16 cellular contexts compared by ENCODE assay signal in genomic region chr9:37424686-37425297, GRCh38. TPM values are rescaled to one million over a fixed set of nuclear protein-coding genes. Genes with fewer than 3 reads are reported as not detected.
DNase-seq lines count a peak whose midpoint lies in the region; ATAC-seq, FAIRE-seq and TF ChIP-seq lines count a peak whose summit lies in the region.
"Had no signal": no experiment of that assay in that cellular context is flagged by ENCODE, and none has a peak within 500 bp of the region (broad histone marks: within the 10 kb centered on the region; RNA-seq: fewer than 3 reads in every experiment).

No MANE protein-coding gene starts in this region.

- no peak for ATAC-seq in left ventricle myocardium superior
- ATAC-seq in K562: no peak
- ATAC-seq in GM21423 (IDR thresholded peaks at IDR 0.05; ENCODE audit: unreplicated experiment): no peak
- no peak for ATAC-seq in GM21528 (IDR thresholded peaks at IDR 0.05; ENCODE audit: low FRiP score, unreplicated experiment)
- ATAC-seq: natural killer cell treated with Interleukin-12 subunit alpha and Interleukin-12 subunit beta and Interleukin-15 and Interleukin-18, amount 100 ng/mL, for 72 hours; T-helper 17 cell had no signal

- H3K4me3 ChIP-seq in left ventricle myocardium inferior: peak overlapping the region; percentile 98
- no peak overlapping the region for H3K4me3 ChIP-seq in K562
- no peak overlapping the region for H3K4me3 ChIP-seq in mesendoderm (ENCODE audit: low read length)
- H3K4me3 ChIP-seq in Peyer's patch: no peak overlapping the region

- H3K4ac ChIP-seq in mesendoderm (ENCODE audit: low read depth, low read length): no peak overlapping the region

- H3K79me2 ChIP-seq in K562 (ENCODE audit: control insufficient read depth, insufficient read depth, low read length): peaks cover 39% of the 10 kb centered on the region
- H3K79me2 ChIP-seq in mesendoderm (ENCODE audit: control insufficient read depth, insufficient read depth, low read length): peaks cover 20% of the 10 kb centered on the region

- H3K27ac ChIP-seq in left ventricle myocardium inferior (replicated peaks) (no peak overlapping the region), K562 (ENCODE audit: extremely low read depth, low read depth, low read length) (no peak overlapping the region), mesendoderm (ENCODE audit: low read depth, low read length) (no peak overlapping the region), Peyer's patch (no peak overlapping the region)
- H3K27ac ChIP-seq: KMS-11 had no signal

- no peak overlapping the region for H2BK5ac ChIP-seq in mesendoderm (ENCODE audit: low read length)

- POLR2A ChIA-PET in K562 (lab: Yijun Ruan, JAX): interaction anchor here (0.6 to 2.2 kb wide), 8 partner anchors 12 to 428 kb away, joined by 3 to 9 read pairs (median 3); no protein-coding TSS in a partner anchor

- H3K9me1 ChIP-seq in K562 (ENCODE audit: control insufficient read depth, insufficient read depth, low read length): no peaks in the 10 kb centered on the region

- no TSS peak for BruUV-seq in K562 (replicated peaks; lab: Mats Ljungman, UMichigan)

- H3K79me1 ChIP-seq in mesendoderm (ENCODE audit: low read length): peaks cover 21% of the 10 kb centered on the region

- no peaks in the 10 kb centered on the region for H3K27me3 ChIP-seq in left ventricle myocardium inferior (ENCODE audit: low read depth)
- H3K27me3 ChIP-seq in K562 (ENCODE audit: control insufficient read depth in 2 of 2, insufficient read depth in 2 of 2, low read length in 2 of 2): no peaks in the 10 kb centered on the region
- H3K27me3 ChIP-seq in mesendoderm (ENCODE audit: insufficient read depth, low read length, poor library complexity): no peaks in the 10 kb centered on the region
- no peaks in the 10 kb centered on the region for H3K27me3 ChIP-seq in Peyer's patch

- H2AFZ ChIP-seq in K562 (ENCODE audit: low read depth, low read length): no peak overlapping the region

- peak overlapping the region in 1 of 2 experiments; percentile 97; a peak in 2 of 4 replicates for H3K9ac ChIP-seq in K562 (ENCODE audit: insufficient read depth in 1 of 2, low read depth in 2 of 2, low read length in 2 of 2)
- peak overlapping the region; percentile 13 for H3K9ac ChIP-seq in mesendoderm (ENCODE audit: low read length)
- H3K9ac ChIP-seq: KMS-11 had no signal

- DNase-seq in left ventricle myocardium inferior (no peak), left ventricle myocardium superior (no peak), K562 (ENCODE audit: extremely low read depth in 1 of 4, low spot score in 3 of 4) (no peak), mesendoderm (no peak), Peyer's patch (no peak), COR-L47 (lab: John Stamatoyannopoulos, UW) (no peak)
- DNase-seq: activated CD8-positive, alpha-beta memory T cell treated with anti-CD3 and anti-CD28 coated beads, Interleukin-2, amount 50 U/mL, for 48 hours; Calu3; NCI-H1930; stimulated activated CD4-positive, alpha-beta T cell treated with anti-CD3 and anti-CD28 coated beads, Interleukin-2, amount 100 ng/mL, for 48 hours; T-helper 17 cell had no signal

- in situ Hi-C loops in K562 (cut with MboI): no loop called here

- no peak for TF ChIP-seq RAD21 in K562 (CRISPR knock-in tag; conservative IDR thresholded peaks at IDR 0.05 in 1 of 2, IDR thresholded peaks at IDR 0.05 in 1 of 2)

- H3K4me1 ChIP-seq in left ventricle myocardium inferior: peaks cover 38% of the 10 kb centered on the region
- peaks cover 15 to 33% of the 10 kb centered on the region in 2 experiments for H3K4me1 ChIP-seq in K562 (replicated peaks in 1 of 2; ENCODE audit: control insufficient read depth in 2 of 2, insufficient read depth in 2 of 2, low read length in 2 of 2)
- peaks cover 7% of the 10 kb centered on the region for H3K4me1 ChIP-seq in mesendoderm (ENCODE audit: control insufficient read depth, low read depth, low read length)
- peaks cover 0 to 26% (median 11%) of the 10 kb centered on the region in 4 donors for H3K4me1 ChIP-seq in Peyer's patch

- CTCF ChIA-PET in K562 (lab: Yijun Ruan, JAX; ENCODE audit: low intra/inter-chr PET ratio): no interaction called here

- H3K56ac ChIP-seq in mesendoderm (ENCODE audit: low read length): peak overlapping the region; percentile 42

- H3K9me3 ChIP-seq in left ventricle myocardium inferior (replicated peaks): no peaks in the 10 kb centered on the region
- H3K9me3 ChIP-seq in K562 (replicated peaks; ENCODE audit: control insufficient read depth, insufficient read depth, low read depth, low read length): no peaks in the 10 kb centered on the region
- no peaks in the 10 kb centered on the region for H3K9me3 ChIP-seq in Peyer's patch

- no peak overlapping the region for H2AK5ac ChIP-seq in mesendoderm (ENCODE audit: low read length)

- 90% methylated on average over 15 of the region's 18 CpGs for WGBS in K562 (ENCODE audit: insufficient coverage, low coverage, missing lambda C conversion rate)
- no CpG with 5 or more reads among the region's 18 CpGs for WGBS in mesendoderm (ENCODE audit: extremely low coverage, insufficient coverage, low lambda C conversion rate)

- no peak overlapping the region for H3K18ac ChIP-seq in mesendoderm (ENCODE audit: low read length)

- H4K8ac ChIP-seq in mesendoderm (ENCODE audit: low read depth, low read length): no peak overlapping the region

- H4K20me1 ChIP-seq in K562 (replicated peaks; ENCODE audit: control insufficient read depth, insufficient read depth, low read length): peaks cover under 1% of the 10 kb centered on the region

- no peak for TF ChIP-seq EP300 in K562 (IDR thresholded peaks at IDR 0.05; ENCODE audit: low read length)

- no peak overlapping the region for H2BK120ac ChIP-seq in mesendoderm (ENCODE audit: low read depth, low read length)

- no peak for FAIRE-seq in K562 (lab: Jason Lieb, UNC)
- FAIRE-seq: H1 had no signal

- intact Hi-C loops in left ventricle myocardium inferior (cut with micrococcal nuclease): no loop called here
- intact Hi-C loops in left ventricle myocardium superior (cut with micrococcal nuclease): no loop called here
- intact Hi-C loops in K562 (cut with micrococcal nuclease): no loop called here

- TF ChIP-seq POLR2A in K562 (conservative IDR thresholded peaks at IDR 0.05) (no peak), Peyer's patch (IDR thresholded peaks at IDR 0.05) (no peak)

- H3K36me3 ChIP-seq in left ventricle myocardium inferior: peaks cover 39% of the 10 kb centered on the region
- peaks cover 63% of the 10 kb centered on the region for H3K36me3 ChIP-seq in K562 (ENCODE audit: control insufficient read depth, insufficient read depth, low read length)
- H3K36me3 ChIP-seq in mesendoderm (ENCODE audit: control insufficient read depth, insufficient read depth, low read length): peaks cover 4% of the 10 kb centered on the region
- peaks cover 0 to 40% (median 0%) of the 10 kb centered on the region in 3 donors for H3K36me3 ChIP-seq in Peyer's patch

- H3K23ac ChIP-seq in mesendoderm (ENCODE audit: low read length): no peak overlapping the region

- TF ChIP-seq CTCF in left ventricle myocardium inferior (IDR thresholded peaks at IDR 0.05; ENCODE audit: borderline replicate concordance): no peak
- no peak for TF ChIP-seq CTCF in K562 (IDR thresholded peaks at IDR 0.05 in 2 of 3, conservative IDR thresholded peaks at IDR 0.05 in 1 of 3; ENCODE audit: insufficient read depth in 2 of 3, low read depth in 1 of 3, low read length in 3 of 3)
- no peak for TF ChIP-seq CTCF in Peyer's patch (IDR thresholded peaks at IDR 0.05)

- no peak overlapping the region for H4K5ac ChIP-seq in mesendoderm (ENCODE audit: low read length)

- H3K4me2 ChIP-seq in K562 (ENCODE audit: insufficient read depth, low read length) (no peak overlapping the region), mesendoderm (ENCODE audit: low read length) (no peak overlapping the region)
- H3K4me2 ChIP-seq: KMS-11 had no signal

- H2BK15ac ChIP-seq in mesendoderm (replicated peaks; ENCODE audit: low read depth): no peak overlapping the region

RNA-seq across cellular contexts. Expression of gene GRHPR, which starts 2.3 kb away (rescaled TPM):
- total RNA-seq in left ventricle myocardium inferior (104 TPM), left ventricle myocardium superior (117 TPM), K562 (2014; rRNA removed) (142 and 188 TPM in 2 replicates), K562 (2014; rRNA removed; fragmentation: Illumina TruSeq; extraction: Trizol) (60.4 and 81.2 TPM in 2 replicates), K562 (2015; rRNA removed; fragmentation: Illumina TruSeq; extraction: Trizol) (124 and 128 TPM in 2 replicates), K562 (2021) (120 TPM in 2 replicates), Peyer's patch (100 to 1,000 TPM in 3 of 4 donors, 10 to 100 TPM in 1; 99.0 to 141 (median 114) TPM)
- 153 and 249 TPM in 2 replicates for total RNA-seq in K562 (2011; cell fraction: chromatin; rRNA removed; ENCODE audit: low replicate concordance)
- total RNA-seq in K562 (2011; cell fraction: nucleolus; rRNA removed): 152 and 167 TPM in 2 replicates
- 169 and 188 TPM in 2 replicates for total RNA-seq in K562 (2011; cell fraction: nucleoplasm; rRNA removed)
- polyA plus RNA-seq in K562 (2011; rRNA removed) (140 and 170 TPM in 2 replicates), K562 (2014; fragmentation: Illumina TruSeq; extraction: Trizol) (108 and 122 TPM in 2 replicates), K562 (2014; fragmentation: Nextera tagmentation; extraction: Ambion mirVana) (10 to 100 TPM; 38.9 to 59.0 TPM), K562 (2014; rRNA removed) (144 and 164 TPM in 2 replicates)
- 244 and 362 TPM in 2 replicates for polyA plus RNA-seq in K562 (2011; cell fraction: cytosol; rRNA removed)
- polyA plus RNA-seq in K562 (2011; cell fraction: nucleus; rRNA removed): 198 and 228 TPM in 2 replicates
- polyA plus RNA-seq in K562 (2012): 125 and 212 TPM in 2 replicates
- polyA minus RNA-seq in K562 (2011; rRNA and poly(A)+ RNA removed): 88.7 and 103 TPM in 2 replicates
- 76.4 and 82.6 TPM in 2 replicates for polyA minus RNA-seq in K562 (2011; cell fraction: cytosol; rRNA and poly(A)+ RNA removed)
- 75.5 and 95.9 TPM in 2 replicates for polyA minus RNA-seq in K562 (2011; cell fraction: nucleus; rRNA and poly(A)+ RNA removed)
- polyA plus RNA-seq in mesendoderm (2013, experiment 1 of 2): 65.0 TPM
- 67.1 TPM for polyA plus RNA-seq in mesendoderm (2013, experiment 2 of 2)

RNA-seq across cellular contexts. Expression of gene ZBTB5, which starts 40.5 kb away (rescaled TPM):
- total RNA-seq in left ventricle myocardium inferior (4.9 TPM), left ventricle myocardium superior (5.2 TPM), K562 (2014; rRNA removed) (14.8 and 15.1 TPM in 2 replicates), K562 (2014; rRNA removed; fragmentation: Illumina TruSeq; extraction: Trizol) (14.8 and 15.3 TPM in 2 replicates), K562 (2015; rRNA removed; fragmentation: Illumina TruSeq; extraction: Trizol) (14.4 and 15.5 TPM in 2 replicates), K562 (2021) (16.6 and 18.9 TPM in 2 replicates), Peyer's patch (10 to 100 TPM in 3 of 4 donors, 1 to 10 TPM in 1; 9.1 to 15.1 (median 12.8) TPM)
- 41.8 and 45.3 TPM in 2 replicates for total RNA-seq in K562 (2011; cell fraction: chromatin; rRNA removed; ENCODE audit: low replicate concordance)
- total RNA-seq in K562 (2011; cell fraction: nucleolus; rRNA removed): 38.3 and 44.4 TPM in 2 replicates
- 44.4 and 47.6 TPM in 2 replicates for total RNA-seq in K562 (2011; cell fraction: nucleoplasm; rRNA removed)
- polyA plus RNA-seq in K562 (2011; rRNA removed) (43.2 and 46.6 TPM in 2 replicates), K562 (2014; fragmentation: Illumina TruSeq; extraction: Trizol) (20.1 and 21.2 TPM in 2 replicates), K562 (2014; fragmentation: Nextera tagmentation; extraction: Ambion mirVana) (1 to 10 TPM; 2.3 to 4.7 TPM), K562 (2014; rRNA removed) (16.3 and 16.9 TPM in 2 replicates)
- 33.1 and 42.6 TPM in 2 replicates for polyA plus RNA-seq in K562 (2011; cell fraction: cytosol; rRNA removed)
- polyA plus RNA-seq in K562 (2011; cell fraction: nucleus; rRNA removed): 43.6 and 54.0 TPM in 2 replicates
- 13.7 and 13.8 TPM in 2 replicates for polyA plus RNA-seq in K562 (2012)
- polyA minus RNA-seq in K562 (2011; rRNA and poly(A)+ RNA removed): 43.5 and 52.8 TPM in 2 replicates
- polyA minus RNA-seq in K562 (2011; cell fraction: cytosol; rRNA and poly(A)+ RNA removed): 15.8 and 19.3 TPM in 2 replicates
- 20.2 and 29.5 TPM in 2 replicates for polyA minus RNA-seq in K562 (2011; cell fraction: nucleus; rRNA and poly(A)+ RNA removed)
- 3.9 TPM for polyA plus RNA-seq in mesendoderm (2013, experiment 1 of 2)
- polyA plus RNA-seq in mesendoderm (2013, experiment 2 of 2): 3.9 TPM
